9 cellular contexts compared by ENCODE assay signal in genomic region chr1:26317612-26318337, GRCh38. TPM values are rescaled to one million over a fixed set of nuclear protein-coding genes. Genes with fewer than 3 reads are reported as not detected.
A peak's percentile ranks its signal among the peaks of the same experiment; 100 is the strongest.
DNase-seq lines count a peak whose midpoint lies in the region; ATAC-seq, FAIRE-seq and TF ChIP-seq lines count a peak whose summit lies in the region.
"Had no signal": no experiment of that assay in that cellular context is flagged by ENCODE, and none has a peak within 500 bp of the region (broad histone marks: within the 10 kb centered on the region; RNA-seq: fewer than 3 reads in every experiment).

Gene CD52 (plus strand): TSS chr1:26317958. CDS start chr1:26318018, 60 bp downstream.

- peaks cover 15% of the 10 kb centered on the region for H3K36me3 Mint-ChIP-seq in T-helper 17 cell (ENCODE audit: low read depth)

- H2AFZ ChIP-seq in GM12878 (ENCODE audit: control insufficient read depth, low read depth, low read length), result peak within 1 kb of the TSS; percentile 20

- H3K4me3 Mint-ChIP-seq in T-helper 17 cell, result peak within 1 kb of the TSS; percentile 99

- intact Hi-C loops in GM12878 (cut with micrococcal nuclease; ENCODE audit: unreplicated experiment), result loop anchor here (5.0 kb wide), 2 partner anchors 80 to 210 kb away; no protein-coding TSS in a partner anchor
- intact Hi-C loops in ascending aorta (cut with DNase I), result no loop called here

- SMC1A ChIA-PET in GM12878 (lab: Charles Lee; ENCODE audit: uncharacterized antibody, unreplicated experiment), result interaction anchor here (0.6 to 14.9 kb wide), 5 partner anchors 10 to 148 kb away, joined by 3 to 474 read pairs (median 40); partner anchors contain the start of genes SH3BGRL3, UBXN11 and ZNF593

- FAIRE-seq in GM12878 (lab: Jason Lieb, UNC), result peak; percentile 78
- FAIRE-seq: A204.1 had no signal

- peak; percentile 27 for DNase-seq in NK-92 treated with Interleukin-12 subunit alpha and Interleukin-12 subunit beta, amount 100 ng/mL, for 24 hours (lab: John Stamatoyannopoulos, UW)
- DNase-seq in NK-92 (lab: John Stamatoyannopoulos, UW; ENCODE audit: unreplicated experiment) (no peak), T-helper 17 cell (peak; percentile 44 to 53 (median 51)), GM12878 (ENCODE audit: low read depth, low spot score) (peak; percentile 65), NCI-H2171 treated with DMSO at 0.1 percent for 48 hours (lab: John Stamatoyannopoulos, UW) (no peak), ascending aorta (ENCODE audit: low spot score in 2 of 2) (no peak)
- DNase-seq in stimulated activated CD4-positive, alpha-beta T cell treated with anti-CD3 and anti-CD28 coated beads, Interleukin-1b, Interleukin-23, amount 100 ng/mL, for 24 hours (ENCODE audit: low read depth in 4 of 4, low spot score in 1 of 4), result peak; percentile 36 to 58 (median 44)

- peak within 1 kb of the TSS; percentile 96 for H3K27ac Mint-ChIP-seq in T-helper 17 cell

- TSS peak; percentile 93 for BruUV-seq in GM12878 (replicated peaks; lab: Mats Ljungman, UMichigan)

- H3K4me2 ChIP-seq in GM12878 (ENCODE audit: control insufficient read depth, insufficient read depth), result peak within 1 kb of the TSS; percentile 57

- WGBS in GM12878 (ENCODE audit: insufficient coverage, insufficient replicate concordance, low lambda C conversion rate, missing lambda C conversion rate), result 2% methylated on average over 12 of the region's 12 CpGs

- peak within 1 kb of the TSS; percentile 57 for H3K9ac ChIP-seq in GM12878 (ENCODE audit: control insufficient read depth, insufficient read depth, low read length)

- no peak for TF ChIP-seq CTCF in GM12878 (IDR thresholded peaks at IDR 0.05 in 2 of 3, conservative IDR thresholded peaks at IDR 0.05 in 1 of 3; ENCODE audit: control insufficient read depth in 2 of 3, extremely low read depth in 1 of 3, insufficient read depth in 1 of 3, low read depth in 3 of 3, low read length in 3 of 3)
- TF ChIP-seq CTCF in ascending aorta (IDR thresholded peaks at IDR 0.05), result no peak

- TF ChIP-seq EP300 in GM12878 (IDR thresholded peaks at IDR 0.05; ENCODE audit: borderline replicate concordance in 1 of 2, control insufficient read depth in 1 of 2, low read depth in 2 of 2, low read length in 2 of 2), result no peak

- H3K4me3 ChIP-seq in GM12878 (peak within 1 kb of the TSS; percentile 96), ascending aorta (peak within 1 kb of the TSS in 1 of 2 donors; percentile 4)

- POLR2A ChIA-PET in GM12878 (lab: Charles Lee), result interaction anchor here (0.6 to 10.6 kb wide), 10 partner anchors 11 to 1161 kb away, joined by 4 to 253 read pairs (median 6); partner anchors contain the start of genes CEP85, HMGN2, SH3BGRL3 and UBXN11

- in situ Hi-C loops in GM12878 (cut with MboI), result no loop called here

- H3K27me3 Mint-ChIP-seq in T-helper 17 cell, result no peaks in the 10 kb centered on the region

- H3K79me2 ChIP-seq in GM12878 (ENCODE audit: control insufficient read depth, insufficient read depth, low read length), result peaks cover 23% of the 10 kb centered on the region

- H3K9me3 ChIP-seq in T-helper 17 cell (ENCODE audit: control insufficient read depth, low read length, poor library complexity, severe bottlenecking) (no peaks in the 10 kb centered on the region), GM12878 (replicated peaks; ENCODE audit: control insufficient read depth, insufficient read depth, low read length) (no peaks in the 10 kb centered on the region), ascending aorta (no peaks in the 10 kb centered on the region)

- CTCF ChIA-PET in GM12878 (lab: Yijun Ruan, JAX), result interaction anchor here (0.6 to 11.6 kb wide), 16 partner anchors 8 to 463 kb away, joined by 3 to 879 read pairs (median 4); partner anchors contain the start of genes CEP85, PAFAH2, SH3BGRL3 and ZNF593

- peaks cover 59% of the 10 kb centered on the region for H3K4me1 ChIP-seq in GM12878 (ENCODE audit: control insufficient read depth, insufficient read depth, low read length)
- H3K4me1 ChIP-seq in ascending aorta, result peaks cover 0 to 3% of the 10 kb centered on the region in 2 donors

- ATAC-seq in T-helper 17 cell, result peak; percentile 85
- ATAC-seq in GM12878, result peak; percentile 75
- no peak for ATAC-seq in HG03521 (IDR thresholded peaks at IDR 0.05; ENCODE audit: unreplicated experiment)

- H3K27me3 ChIP-seq in GM12878 (replicated peaks in 1 of 2; ENCODE audit: control insufficient read depth in 2 of 2, insufficient read depth in 2 of 2, low read length in 1 of 2) (no peaks in the 10 kb centered on the region), ascending aorta (no peaks in the 10 kb centered on the region)

- peaks cover 0 to 3% of the 10 kb centered on the region in 2 experiments; a peak in 1 of 4 replicates for H3K36me3 ChIP-seq in GM12878 (ENCODE audit: control insufficient read depth in 2 of 2, insufficient read depth in 2 of 2, low read length in 1 of 2)
- no peaks in the 10 kb centered on the region for H3K36me3 ChIP-seq in ascending aorta

- TF ChIP-seq POLR2A in GM12878 (IDR thresholded peaks at IDR 0.05; ENCODE audit: low read depth, low read length), result peak; percentile 82

- no peak for TF ChIP-seq RAD21 in GM12878 (IDR thresholded peaks at IDR 0.05; ENCODE audit: insufficient read depth, low read depth, low read length)

- no peaks in the 10 kb centered on the region for H4K20me1 ChIP-seq in GM12878 (ENCODE audit: control insufficient read depth, insufficient read depth)

- RAD21 ChIA-PET in GM12878 (lab: Charles Lee; ENCODE audit: unreplicated experiment), result interaction anchor here (1.0 to 10.4 kb wide), 13 partner anchors 10 to 225 kb away, joined by 3 to 477 read pairs (median 6); partner anchors contain the start of genes CEP85, SH3BGRL3, UBXN11 and ZNF593

- H3K27ac ChIP-seq in GM12878 (ENCODE audit: control insufficient read depth, insufficient read depth), result peak within 1 kb of the TSS; percentile 89
- H3K27ac ChIP-seq in ascending aorta, result no peak within 1 kb of the TSS

- H3K4me1 Mint-ChIP-seq in T-helper 17 cell, result peaks cover 57% of the 10 kb centered on the region

TF ChIP-seq in GM12878, 131 proteins besides CTCF, POLR2A, EP300 and RAD21 (continues in another document):
- peak; percentile 37 for TF ChIP-seq SMAD1 (IDR thresholded peaks at IDR 0.05; ENCODE audit: low read depth, partially characterized antibody)
- TF ChIP-seq ZSCAN29 (IDR thresholded peaks at IDR 0.05), result no peak
- 0 out of 2 replicates have a peak, but pooled peaks have one; percentile 9 for TF ChIP-seq CREM (IDR thresholded peaks at IDR 0.05; ENCODE audit: low read depth)
- TF ChIP-seq ZNF592 (IDR thresholded peaks at IDR 0.05), result no peak
- TF ChIP-seq EGR1 (IDR thresholded peaks at IDR 0.05; ENCODE audit: borderline replicate concordance in 1 of 2, low read depth in 2 of 2, low read length in 2 of 2), result peak in 1 of 2 experiments; percentile 54; a peak in 1 of 3 replicates
- 0 out of 4 replicates have a peak, but pooled peaks of 1 of the 2 experiments have one; percentile 32 for TF ChIP-seq SRF (IDR thresholded peaks at IDR 0.05; ENCODE audit: low read depth in 2 of 2, low read length in 2 of 2)
- peak; percentile 86 for TF ChIP-seq POLR2AphosphoS2 (IDR thresholded peaks at IDR 0.05; ENCODE audit: low read depth, low read length)
- TF ChIP-seq HDAC2 (IDR thresholded peaks at IDR 0.05), result no peak
- peak; percentile 81 for TF ChIP-seq PML (IDR thresholded peaks at IDR 0.05; ENCODE audit: low read length)

RNA-seq across cellular contexts. Expression of gene CD52, which starts in this region (rescaled TPM):
- total RNA-seq in T-helper 17 cell (1,000 to 10,000 TPM; 1,152 to 1,411 TPM), GM12878 (2014; rRNA removed) (237 and 262 TPM in 2 replicates), GM12878 (2014; rRNA removed; fragmentation: Illumina TruSeq; extraction: Trizol) (637 and 673 TPM in 2 replicates), GM12878 (2021) (291 and 301 TPM in 2 replicates), ascending aorta (not detected)
- total RNA-seq in GM12878 (2013; cell fraction: nucleolus; rRNA removed), result 30.6 and 34.5 TPM in 2 replicates
- polyA plus RNA-seq in GM12878 (2011; ENCODE audit: low read depth), result 736 TPM
- polyA plus RNA-seq in GM12878 (2011; rRNA removed) (453 and 508 TPM in 2 replicates), GM12878 (2014; fragmentation: Illumina TruSeq; extraction: Trizol) (882 and 1,118 TPM in 2 replicates), GM12878 (2014; fragmentation: Nextera tagmentation; extraction: Ambion mirVana) (1,000 to 10,000 TPM; 2,664 to 2,736 TPM), GM12878 (2014; rRNA removed) (488 and 610 TPM in 2 replicates), GM12878 (2016; fragmentation: Nextera tagmentation; extraction: Ambion mirVana) (100 to 1,000 TPM; 382 to 390 TPM)
- 356 and 918 TPM in 2 replicates for polyA plus RNA-seq in GM12878 (2011; cell fraction: cytosol; rRNA removed)
- polyA plus RNA-seq in GM12878 (2011; cell fraction: nucleus; rRNA removed), result 146 and 442 TPM in 2 replicates
- 451 and 734 TPM in 2 replicates for polyA plus RNA-seq in GM12878 (2012)
- 113 and 183 TPM in 2 replicates for polyA minus RNA-seq in GM12878 (2011; rRNA and poly(A)+ RNA removed)
- 30.9 and 34.6 TPM in 2 replicates for polyA minus RNA-seq in GM12878 (2011; cell fraction: cytosol; rRNA and poly(A)+ RNA removed)
- polyA minus RNA-seq in GM12878 (2011; cell fraction: nucleus; rRNA and poly(A)+ RNA removed), result 33.2 and 36.3 TPM in 2 replicates

Comparison
In these comparisons a context has a peak if more than half of its experiments do, and no peak if none do; other contexts are left out.
1. RNA of gene CD52 (total RNA-seq): 1,152 to 1,411 TPM in T-helper 17 cell and 30.6 to 673 TPM in GM12878; not detected in ascending aorta (single experiment); every median in the first group is over 10 times any median in the second.
2. DNase-seq: peak in NK-92 treated with Interleukin-12 subunit alpha and Interleukin-12 subunit beta, amount 100 ng/mL, for 24 hours (single experiment), T-helper 17 cell (3 of 3), GM12878 (single experiment) and stimulated activated CD4-positive, alpha-beta T cell treated with anti-CD3 and anti-CD28 coated beads, Interleukin-1b, Interleukin-23, amount 100 ng/mL, for 24 hours (4 of 4); none in NK-92 (single experiment), NCI-H2171 treated with DMSO at 0.1 percent for 48 hours (single experiment) and ascending aorta (0 of 2).